ENCODE assay signal across 8 cellular contexts in the genomic region with DNA sequence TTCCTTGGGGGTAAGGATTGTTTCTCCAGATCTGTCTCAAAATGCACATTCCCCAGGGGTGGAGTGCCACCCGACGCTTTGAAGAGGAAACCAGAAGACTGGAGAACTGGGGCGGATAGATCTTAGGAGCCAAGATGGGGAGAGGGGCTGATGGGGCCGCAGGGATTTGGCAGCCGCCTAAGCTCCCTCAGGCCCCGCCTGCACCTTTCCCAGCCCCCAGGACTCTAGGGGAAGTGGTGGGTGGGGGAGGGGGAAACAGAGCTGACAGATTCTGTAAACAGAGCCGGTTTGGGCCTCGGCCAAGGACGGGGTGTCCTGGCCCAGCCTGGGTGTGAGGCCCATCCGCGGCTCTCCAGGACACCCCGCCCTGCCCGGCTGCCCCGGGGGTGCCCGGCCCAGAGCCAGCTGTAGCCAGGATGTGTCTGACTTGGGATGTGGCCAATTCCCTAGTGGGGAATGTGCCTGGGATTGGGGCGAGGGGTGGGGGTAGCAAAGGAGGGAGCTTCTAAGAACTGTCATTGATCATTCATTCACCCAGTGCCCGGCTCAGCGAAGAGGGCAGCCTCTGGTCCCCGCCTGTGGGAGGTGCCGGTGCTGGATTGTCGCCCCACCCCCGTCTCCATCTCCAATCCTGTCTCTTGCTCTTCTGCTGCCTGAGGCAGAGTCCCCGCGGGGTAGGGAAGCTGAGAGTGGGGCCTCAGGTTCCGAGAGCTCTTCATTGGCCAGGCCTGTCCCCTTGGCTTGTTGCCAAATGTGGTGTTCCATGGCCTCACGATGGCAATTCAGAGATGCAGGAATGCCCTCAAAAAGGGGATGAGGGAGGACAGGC. TPM values are rescaled to one million over a fixed set of nuclear protein-coding genes. Genes with fewer than 3 reads are reported as not detected.
DNase-seq lines count a peak whose midpoint lies in the region; ATAC-seq and TF ChIP-seq lines count a peak whose summit lies in the region.

No MANE protein-coding gene starts in this region.

- H3K4me1 Mint-ChIP-seq in activated T-helper 17 cell treated with anti-CD3 and anti-CD28 coated beads, Interleukin-2, amount 50 U/mL, for 72 hours = no peaks in the 10 kb centered on the region

- no peaks in the 10 kb centered on the region for H3K27me3 Mint-ChIP-seq in activated T-helper 17 cell treated with anti-CD3 and anti-CD28 coated beads, Interleukin-2, amount 50 U/mL, for 72 hours

- H3K27me3 ChIP-seq in BE2C (no peaks in the 10 kb centered on the region), HUES48 (ENCODE audit: control insufficient read depth, insufficient read depth, low read length) (no peaks in the 10 kb centered on the region), fibroblast of lung (ENCODE audit: control insufficient read depth, insufficient read depth, low read length) (no peaks in the 10 kb centered on the region), muscle layer of colon (ENCODE audit: control insufficient read depth in 1 of 2, insufficient read depth in 2 of 2, low read length in 2 of 2) (no peaks in the 10 kb centered on the region), suprapubic skin (no peaks in the 10 kb centered on the region)

- CTCF ChIA-PET in OCI-LY7 (lab: Charles Lee; ENCODE audit: unreplicated experiment) = no interaction called here

- no peaks in the 10 kb centered on the region for H3K9me3 ChIP-seq in BE2C
- H3K9me3 ChIP-seq in HUES48 (ENCODE audit: control insufficient read depth, insufficient read depth, low read length) = no peaks in the 10 kb centered on the region
- H3K9me3 ChIP-seq in OCI-LY7 (ENCODE audit: low read length) = no peaks in the 10 kb centered on the region
- H3K9me3 ChIP-seq in fibroblast of lung (ENCODE audit: control insufficient read depth, insufficient read depth, low read depth, low read length) = no peaks in the 10 kb centered on the region
- H3K9me3 ChIP-seq in muscle layer of colon (ENCODE audit: low read length) = no peaks in the 10 kb centered on the region
- H3K9me3 ChIP-seq in suprapubic skin = no peaks in the 10 kb centered on the region

- peak; percentile 95 for TF ChIP-seq EP300 in suprapubic skin (IDR thresholded peaks at IDR 0.05)

- peak; percentile 95 for DNase-seq in BE2C
- no peak for DNase-seq in OCI-LY7 (ENCODE audit: low spot score)
- DNase-seq in fibroblast of lung (ENCODE audit: low read depth in 2 of 2) = peak; percentile 73 to 97
- peak; percentile 99 for DNase-seq in suprapubic skin (ENCODE audit: low spot score in 2 of 2)

- H3K4me2 ChIP-seq in OCI-LY7 (ENCODE audit: low read length) (peak overlapping the region; percentile 50; the same call in 1 of the 2 replicates), fibroblast of lung (ENCODE audit: extremely low read depth, insufficient read depth, low read length) (peak overlapping the region; percentile 61)

- no TSS peak for BruUV-seq in OCI-LY7 (replicated peaks; lab: Mats Ljungman, UMichigan)

- POLR2A ChIA-PET in OCI-LY7 (lab: Charles Lee) = interaction anchor here (0.6 to 1.1 kb wide), 3 partner anchors 16 to 44 kb away, joined by 3 to 4 read pairs (median 3); no protein-coding TSS in a partner anchor

- H3K4me3 ChIP-seq in BE2C (ENCODE audit: low read depth, low read length) (peak overlapping the region; percentile 63), HUES48 (ENCODE audit: low read depth, low read length) (peak overlapping the region; percentile 87), OCI-LY7 (ENCODE audit: low read depth, low read length, poor library complexity, severe bottlenecking) (no peak overlapping the region), fibroblast of lung (replicated peaks in 1 of 4; ENCODE audit: control extremely low read depth in 1 of 4, insufficient read depth in 1 of 4, low read depth in 3 of 4, low read length in 4 of 4) (peak overlapping the region; percentile 20 to 56 (median 42)), muscle layer of colon (ENCODE audit: low read depth in 1 of 2, low read length in 2 of 2) (peak overlapping the region; percentile 28 to 80), suprapubic skin (peak overlapping the region; percentile 53)

- H3K79me2 ChIP-seq in OCI-LY7 (ENCODE audit: insufficient read depth, low read depth, low read length) = no peaks in the 10 kb centered on the region
- H3K79me2 ChIP-seq in fibroblast of lung (ENCODE audit: control insufficient read depth, insufficient read depth, low read length) = no peaks in the 10 kb centered on the region

- H3K27ac Mint-ChIP-seq in activated T-helper 17 cell treated with anti-CD3 and anti-CD28 coated beads, Interleukin-2, amount 50 U/mL, for 72 hours = peak overlapping the region; percentile 80

- H3K27ac ChIP-seq in HUES48 (ENCODE audit: low read depth, low read length) = peak overlapping the region; percentile 99
- no peak overlapping the region for H3K27ac ChIP-seq in OCI-LY7 (ENCODE audit: low read depth, low read length, poor library complexity, severe bottlenecking)
- peak overlapping the region; percentile 88 for H3K27ac ChIP-seq in fibroblast of lung (ENCODE audit: insufficient read depth, low read length)
- peak overlapping the region; percentile 89 for H3K27ac ChIP-seq in muscle layer of colon (ENCODE audit: low read depth, low read length)
- peak overlapping the region; percentile 98 for H3K27ac ChIP-seq in suprapubic skin

- no peaks in the 10 kb centered on the region for H3K36me3 Mint-ChIP-seq in activated T-helper 17 cell treated with anti-CD3 and anti-CD28 coated beads, Interleukin-2, amount 50 U/mL, for 72 hours (ENCODE audit: low read depth)

- H3K4me3 Mint-ChIP-seq in activated T-helper 17 cell treated with anti-CD3 and anti-CD28 coated beads, Interleukin-2, amount 50 U/mL, for 72 hours = peak overlapping the region; percentile 79

- TF ChIP-seq POLR2A in suprapubic skin (IDR thresholded peaks at IDR 0.05) = no peak

- ATAC-seq in GM19328 (IDR thresholded peaks at IDR 0.05; ENCODE audit: unreplicated experiment) = peak; percentile 7
- peak; percentile 50 for ATAC-seq in activated T-helper 17 cell treated with anti-CD3 and anti-CD28 coated beads, Interleukin-2, amount 50 U/mL, for 72 hours (replicated peaks)

- no peaks in the 10 kb centered on the region for H4K20me1 ChIP-seq in OCI-LY7 (ENCODE audit: insufficient read depth, low read length)
- H4K20me1 ChIP-seq in fibroblast of lung (ENCODE audit: control insufficient read depth, extremely low read depth, insufficient read depth, low read length) = no peaks in the 10 kb centered on the region

- no peak for TF ChIP-seq CTCF in BE2C (IDR thresholded peaks at IDR 0.05; ENCODE audit: low read depth, low read length)
- TF ChIP-seq CTCF in OCI-LY7 (conservative IDR thresholded peaks at IDR 0.05; ENCODE audit: low read length) = no peak
- TF ChIP-seq CTCF in fibroblast of lung (conservative IDR thresholded peaks at IDR 0.05 in 1 of 2, IDR thresholded peaks at IDR 0.05 in 1 of 2; ENCODE audit: low read depth in 1 of 2, low read length in 2 of 2) = no peak
- TF ChIP-seq CTCF in suprapubic skin (IDR thresholded peaks at IDR 0.05) = peak in 1 of 2 donors; percentile 16

- H2AFZ ChIP-seq in OCI-LY7 (ENCODE audit: low read length) (peak overlapping the region; percentile 50; the same call in 1 of the 2 replicates), fibroblast of lung (ENCODE audit: low read length) (no peak overlapping the region)

- H3K9ac ChIP-seq in HUES48 (ENCODE audit: low read depth, low read length) = peak overlapping the region; percentile 95
- peak overlapping the region; percentile 46 for H3K9ac ChIP-seq in fibroblast of lung (ENCODE audit: insufficient read depth, low read length)
- peak overlapping the region; percentile 78 for H3K9ac ChIP-seq in muscle layer of colon (ENCODE audit: low read length)

- intact Hi-C loops in OCI-LY7 (cut with micrococcal nuclease; ENCODE audit: unreplicated experiment) = no loop called here

- H3K36me3 ChIP-seq in BE2C (no peaks in the 10 kb centered on the region), HUES48 (ENCODE audit: control insufficient read depth, insufficient read depth, low read length) (no peaks in the 10 kb centered on the region), OCI-LY7 (ENCODE audit: insufficient read depth, low read length) (no peaks in the 10 kb centered on the region), fibroblast of lung (ENCODE audit: control insufficient read depth, insufficient read depth, low read length) (no peaks in the 10 kb centered on the region), muscle layer of colon (ENCODE audit: insufficient read depth, low read length) (no peaks in the 10 kb centered on the region), suprapubic skin (no peaks in the 10 kb centered on the region)

- no peaks in the 10 kb centered on the region for H3K9me2 ChIP-seq in OCI-LY7 (ENCODE audit: insufficient read depth, low read length)

- WGBS in suprapubic skin = 6% methylated on average over 15 of the region's 26 CpGs

- no peaks in the 10 kb centered on the region for H3K9me3 Mint-ChIP-seq in activated T-helper 17 cell treated with anti-CD3 and anti-CD28 coated beads, Interleukin-2, amount 50 U/mL, for 72 hours

- H3K4me1 ChIP-seq in BE2C (peaks cover 5% of the 10 kb centered on the region), HUES48 (ENCODE audit: control insufficient read depth, insufficient read depth, low read length) (peaks cover 11% of the 10 kb centered on the region), OCI-LY7 (ENCODE audit: insufficient read depth, low read length, poor library complexity, severe bottlenecking) (peaks cover 25% of the 10 kb centered on the region), fibroblast of lung (ENCODE audit: control insufficient read depth, extremely low read depth, insufficient read depth, low read length) (peaks cover 2% of the 10 kb centered on the region), muscle layer of colon (ENCODE audit: insufficient read depth, low read length) (peaks cover 15% of the 10 kb centered on the region), suprapubic skin (peaks cover 31% of the 10 kb centered on the region)

RNA-seq across cellular contexts. Expression of a gene that starts 54.8 kb away (rescaled TPM):
- 57.6 TPM for polyA plus RNA-seq in BE2C (2012; ENCODE audit: insufficient read depth, insufficient read length, low read depth)
- 40.5 and 47.8 TPM in 2 replicates for total RNA-seq in OCI-LY7 (2014; rRNA removed; shearing (Covaris generic))
- total RNA-seq in OCI-LY7 (2022) (45.7 and 45.8 TPM in 2 replicates), fibroblast of lung (24.4 and 49.2 TPM in 2 replicates), suprapubic skin (10 to 100 TPM; 14.7 to 21.9 (median 21.4) TPM)
- 10 to 100 TPM in 1 of 2 donors, 1 to 10 TPM in 1; 8.9 to 23.0 TPM for total RNA-seq in activated T-helper 17 cell treated with anti-CD3 and anti-CD28 coated beads, Interleukin-2, amount 50 U/mL, for 72 hours
- polyA plus RNA-seq in fibroblast of lung = 13.6 and 23.2 TPM in 2 replicates
- polyA plus RNA-seq in fibroblast of lung (2012) = 16.0 and 29.0 TPM in 2 replicates
- polyA minus RNA-seq in fibroblast of lung (ENCODE audit: low replicate concordance) = 2.1 and 3.0 TPM in 2 replicates

RNA-seq across cellular contexts. Expression of a gene that starts 59.0 kb away (rescaled TPM):
- 14.7 TPM for polyA plus RNA-seq in BE2C (2012; ENCODE audit: insufficient read depth, insufficient read length, low read depth)
- total RNA-seq in OCI-LY7 (2014; rRNA removed; shearing (Covaris generic)) = 32.3 and 37.6 TPM in 2 replicates
- total RNA-seq in OCI-LY7 (2022) = 67.0 and 70.5 TPM in 2 replicates
- total RNA-seq in activated T-helper 17 cell treated with anti-CD3 and anti-CD28 coated beads, Interleukin-2, amount 50 U/mL, for 72 hours = 10 to 100 TPM; 75.3 to 93.3 TPM
- 23.6 and 45.9 TPM in 2 replicates for total RNA-seq in fibroblast of lung
- 10.0 and 20.2 TPM in 2 replicates for polyA plus RNA-seq in fibroblast of lung
- 11.7 and 22.0 TPM in 2 replicates for polyA plus RNA-seq in fibroblast of lung (2012)
- 24.2 and 55.5 TPM in 2 replicates for polyA minus RNA-seq in fibroblast of lung (ENCODE audit: low replicate concordance)
- 10 to 100 TPM; 31.4 to 62.1 (median 56.6) TPM for total RNA-seq in suprapubic skin
